In the genomic region with DNA sequence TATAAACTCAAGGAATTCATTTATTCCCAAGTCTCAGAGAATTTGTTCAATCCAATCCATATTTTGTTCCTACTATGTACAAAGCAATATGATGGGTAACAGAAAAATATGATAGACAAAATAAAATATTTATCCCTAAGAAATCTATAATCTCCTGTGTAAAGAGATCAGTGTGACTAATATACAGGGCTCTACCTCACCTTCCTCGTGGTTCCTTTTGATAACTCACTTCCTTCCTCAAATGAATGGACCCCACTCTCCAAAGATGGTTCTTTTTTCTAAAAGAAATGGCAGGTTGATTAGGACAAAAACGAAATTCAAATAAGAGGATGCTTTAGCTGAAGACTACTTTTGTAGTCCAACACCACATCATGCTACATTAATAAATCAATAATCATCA, we compare ENCODE assay signal across 23 cellular contexts.
"Had no signal": no experiment of that assay in that cellular context is flagged by ENCODE, and none has a peak within 500 bp of the region (broad histone marks: within the 10 kb centered on the region; RNA-seq: fewer than 3 reads in every experiment).

No MANE protein-coding gene starts in this region.

- DNase-seq: erythroblast; foreskin melanocyte; head of caudate nucleus; hippocampal formation; kidney glomerular epithelial cell; mesendoderm; naive B cell; retina; right lobe of liver; spleen; stimulated activated CD4-positive, alpha-beta T cell treated with anti-CD3 and anti-CD28 coated beads, Interleukin-15, amount 100 ng/mL, for 24 hours; stimulated activated CD4-positive, alpha-beta T cell treated with anti-CD3 and anti-CD28 coated beads, Interleukin-1b, Interleukin-23, amount 100 ng/mL, for 48 hours; stimulated activated CD4-positive, alpha-beta T cell treated with anti-CD3 and anti-CD28 coated beads, Interleukin-4, amount 100 ng/mL, for 24 hours; tibial artery; upper lobe of right lung had no signal

- H3K36me3 Mint-ChIP-seq: naive B cell had no signal

- H3K27me3 ChIP-seq: right lobe of liver, spleen, tibial artery, upper lobe of right lung, vagina had no signal

- H3K27me3 Mint-ChIP-seq: dendritic cell treated with granulocyte-macrophage colony-stimulating factor and Interleukin-4, amounts not matched to agents 40 ng/mL and 50 ng/mL, for 4 days; naive B cell; stimulated activated memory B cell treated with anti-CD40 and anti-IgM and Interleukin-4, amounts not matched to agents 10 μg/mL and 1 μg/mL and 100 μg/mL, for 72 hours; stimulated activated naive CD8-positive, alpha-beta T cell treated with anti-CD3 and anti-CD28 coated beads, Interleukin-15, Interleukin-2, amounts not matched to agents 100 ng/mL and 50 ng/mL, for 24 hours had no signal

- H3K36me3 ChIP-seq: prostate gland, right lobe of liver, tibial artery, upper lobe of right lung, vagina had no signal

- H3K4me1 Mint-ChIP-seq: naive B cell; nephron; stimulated activated memory B cell treated with anti-CD40 and anti-IgM and Interleukin-4, amounts not matched to agents 10 μg/mL and 1 μg/mL and 100 μg/mL, for 72 hours had no signal

- H3K9me3 ChIP-seq: prostate gland, right lobe of liver, spleen, tibial artery, upper lobe of right lung, vagina had no signal

- H3K27ac ChIP-seq: parathyroid adenoma, prostate gland, right lobe of liver, spleen, tibial artery, upper lobe of right lung, vagina had no signal

- H3K4me1 ChIP-seq: parathyroid adenoma, prostate gland, right lobe of liver, spleen, tibial artery, upper lobe of right lung, vagina had no signal

- H3K27ac Mint-ChIP-seq: dendritic cell treated with granulocyte-macrophage colony-stimulating factor and Interleukin-4, amounts not matched to agents 40 ng/mL and 50 ng/mL, for 4 days; nephron; stimulated activated memory B cell treated with anti-CD40 and anti-IgM and Interleukin-4, amounts not matched to agents 10 μg/mL and 1 μg/mL and 100 μg/mL, for 72 hours; stimulated activated naive CD8-positive, alpha-beta T cell treated with anti-CD3 and anti-CD28 coated beads, Interleukin-15, Interleukin-2, amounts not matched to agents 100 ng/mL and 50 ng/mL, for 24 hours had no signal

- H3K9me3 Mint-ChIP-seq: dendritic cell treated with granulocyte-macrophage colony-stimulating factor and Interleukin-4, amounts not matched to agents 40 ng/mL and 50 ng/mL, for 4 days; naive B cell; nephron; stimulated activated memory B cell treated with anti-CD40 and anti-IgM and Interleukin-4, amounts not matched to agents 10 μg/mL and 1 μg/mL and 100 μg/mL, for 72 hours; stimulated activated naive CD8-positive, alpha-beta T cell treated with anti-CD3 and anti-CD28 coated beads, Interleukin-15, Interleukin-2, amounts not matched to agents 100 ng/mL and 50 ng/mL, for 24 hours had no signal

- FAIRE-seq: islet of Langerhans had no signal

- H3K4me3 Mint-ChIP-seq: dendritic cell treated with granulocyte-macrophage colony-stimulating factor and Interleukin-4, amounts not matched to agents 40 ng/mL and 50 ng/mL, for 4 days; naive B cell; nephron; stimulated activated memory B cell treated with anti-CD40 and anti-IgM and Interleukin-4, amounts not matched to agents 10 μg/mL and 1 μg/mL and 100 μg/mL, for 72 hours; stimulated activated naive CD8-positive, alpha-beta T cell treated with anti-CD3 and anti-CD28 coated beads, Interleukin-15, Interleukin-2, amounts not matched to agents 100 ng/mL and 50 ng/mL, for 24 hours had no signal

- H3K4me3 ChIP-seq: prostate gland, right lobe of liver, spleen, tibial artery, upper lobe of right lung, vagina had no signal
